In genomic region chr17:76726766-76727718, GRCh38 we compare ENCODE assay signal across 8 cellular contexts. TPM values are rescaled to one million over a fixed set of nuclear protein-coding genes. Genes with fewer than 3 reads are reported as not detected.
DNase-seq lines count a peak whose midpoint lies in the region; ATAC-seq and TF ChIP-seq lines count a peak whose summit lies in the region.

TSS of gene METTL23 (plus strand) at chr17:76726839. CDS start at chr17:76729711, 2,872 bp downstream.

- peak within 1 kb of the TSS; percentile 98 to 100 (median 99) for H3K27ac Mint-ChIP-seq in CD4-positive, alpha-beta memory T cell
- peak within 1 kb of the TSS; percentile 93 for H3K27ac Mint-ChIP-seq in activated T-helper 2 cell treated with anti-CD3 and anti-CD28 coated beads, Interferon-gamma antibody, Interleukin-2, Interleukin-4, amounts not matched to agents 10 μg/mL and 5 μg/mL and 100 μg/mL, durations not matched to agents 14 hours and 24 hours and 36 hours

- DNase-seq in CD4-positive, alpha-beta memory T cell: peak in 4 of 5 donors; percentile 93 to 96 (median 95)
- DNase-seq in PC-3 (peak; percentile 77), fibroblast of the aortic adventitia (ENCODE audit: low read depth) (peak; percentile 75)
- no peak for DNase-seq in activated T-helper 2 cell treated with anti-CD3 and anti-CD28 coated beads, Interferon-gamma antibody, Interleukin-2, Interleukin-4, amounts not matched to agents 10 μg/mL and 5 μg/mL and 100 μg/mL, durations not matched to agents 14 hours and 24 hours and 36 hours (ENCODE audit: low spot score)

- TSS peak; percentile 63 for BruUV-seq in PC-3 (replicated peaks; lab: Mats Ljungman, UMichigan)

- peak within 1 kb of the TSS; percentile 86 for H2AFZ ChIP-seq in PC-3 (ENCODE audit: low read length)
- peak within 1 kb of the TSS; percentile 80 for H2AFZ ChIP-seq in neuron (ENCODE audit: low read depth, low read length)

- POLR2A ChIA-PET in CD4-positive, alpha-beta memory T cell (lab: Charles Lee; ENCODE audit: partially characterized antibody): interaction anchor here (0.6 to 9.5 kb wide), 27 partner anchors 8 to 1231 kb away, joined by 3 to 283 read pairs (median 5); partner anchors contain the start of genes MFSD11, MXRA7, RHBDF2 and SRSF2
- POLR2A ChIA-PET in PC-3 (lab: Charles Lee; ENCODE audit: unreplicated experiment): interaction anchor here (0.7 kb wide), 1 partner anchor 342 kb away, joined by 3 read pairs; no protein-coding TSS in a partner anchor

- H3K27me3 Mint-ChIP-seq in CD4-positive, alpha-beta memory T cell: no peaks in the 10 kb centered on the region
- no peaks in the 10 kb centered on the region for H3K27me3 Mint-ChIP-seq in activated T-helper 2 cell treated with anti-CD3 and anti-CD28 coated beads, Interferon-gamma antibody, Interleukin-2, Interleukin-4, amounts not matched to agents 10 μg/mL and 5 μg/mL and 100 μg/mL, durations not matched to agents 14 hours and 24 hours and 36 hours (ENCODE audit: low read depth)

- no peaks in the 10 kb centered on the region for H3K9me3 ChIP-seq in CD4-positive, alpha-beta memory T cell (ENCODE audit: control insufficient read depth in 1 of 2, low read length in 2 of 2)
- H3K9me3 ChIP-seq in PC-3 (ENCODE audit: low read length) (no peaks in the 10 kb centered on the region), neuron (ENCODE audit: low read length) (no peaks in the 10 kb centered on the region), thymus (ENCODE audit: control insufficient read depth) (no peaks in the 10 kb centered on the region)

- H3K4me1 Mint-ChIP-seq in CD4-positive, alpha-beta memory T cell: peaks cover 25 to 76% (median 51%) of the 10 kb centered on the region in 4 donors
- peaks cover 29% of the 10 kb centered on the region for H3K4me1 Mint-ChIP-seq in activated T-helper 2 cell treated with anti-CD3 and anti-CD28 coated beads, Interferon-gamma antibody, Interleukin-2, Interleukin-4, amounts not matched to agents 10 μg/mL and 5 μg/mL and 100 μg/mL, durations not matched to agents 14 hours and 24 hours and 36 hours (ENCODE audit: low read depth)

- peaks cover 40% of the 10 kb centered on the region for H3K36me3 ChIP-seq in CD4-positive, alpha-beta memory T cell (ENCODE audit: insufficient read depth, low read length)
- H3K36me3 ChIP-seq in PC-3 (ENCODE audit: low read depth, low read length): peaks cover 26% of the 10 kb centered on the region
- peaks cover 26% of the 10 kb centered on the region for H3K36me3 ChIP-seq in neuron (ENCODE audit: insufficient read depth, low read length)
- peaks cover 33% of the 10 kb centered on the region for H3K36me3 ChIP-seq in thymus (ENCODE audit: control insufficient read depth, insufficient read depth)

- peak within 1 kb of the TSS; percentile 94 to 99 (median 97) for H3K4me3 Mint-ChIP-seq in CD4-positive, alpha-beta memory T cell
- peak within 1 kb of the TSS; percentile 91 for H3K4me3 Mint-ChIP-seq in activated T-helper 2 cell treated with anti-CD3 and anti-CD28 coated beads, Interferon-gamma antibody, Interleukin-2, Interleukin-4, amounts not matched to agents 10 μg/mL and 5 μg/mL and 100 μg/mL, durations not matched to agents 14 hours and 24 hours and 36 hours (ENCODE audit: low read depth)

- H3K79me2 ChIP-seq in PC-3 (ENCODE audit: low read length): peaks cover 88% of the 10 kb centered on the region

- no peaks in the 10 kb centered on the region for H3K9me2 ChIP-seq in PC-3 (replicated peaks; ENCODE audit: low read length)

- H3K4me2 ChIP-seq in PC-3 (ENCODE audit: low read length): peak within 1 kb of the TSS; percentile 95

- H3K27ac ChIP-seq in CD4-positive, alpha-beta memory T cell (ENCODE audit: low read depth, low read length): peak within 1 kb of the TSS; percentile 97
- H3K27ac ChIP-seq in PC-3 (ENCODE audit: low read length) (peak within 1 kb of the TSS; percentile 85), thymus (ENCODE audit: low read depth) (peak within 1 kb of the TSS; percentile 100)

- no peaks in the 10 kb centered on the region for H3K27me3 ChIP-seq in CD4-positive, alpha-beta memory T cell (ENCODE audit: insufficient read depth, low read length)
- H3K27me3 ChIP-seq in PC-3 (ENCODE audit: low read length) (no peaks in the 10 kb centered on the region), neuron (ENCODE audit: insufficient read depth, low read length) (no peaks in the 10 kb centered on the region), thymus (ENCODE audit: control insufficient read depth, insufficient read depth) (no peaks in the 10 kb centered on the region)

- 2% methylated on average over 72 of the region's 72 CpGs for WGBS in thymus

- no peaks in the 10 kb centered on the region for H3K9me3 Mint-ChIP-seq in CD4-positive, alpha-beta memory T cell
- H3K9me3 Mint-ChIP-seq in activated T-helper 2 cell treated with anti-CD3 and anti-CD28 coated beads, Interferon-gamma antibody, Interleukin-2, Interleukin-4, amounts not matched to agents 10 μg/mL and 5 μg/mL and 100 μg/mL, durations not matched to agents 14 hours and 24 hours and 36 hours: no peaks in the 10 kb centered on the region

- peaks cover 75% of the 10 kb centered on the region for H3K4me1 ChIP-seq in CD4-positive, alpha-beta memory T cell (ENCODE audit: insufficient read depth, low read length)
- H3K4me1 ChIP-seq in PC-3 (ENCODE audit: insufficient read depth, low read length) (peaks cover 18% of the 10 kb centered on the region), neuron (ENCODE audit: insufficient read depth, low read length) (peaks cover 16% of the 10 kb centered on the region), thymus (ENCODE audit: control insufficient read depth, insufficient read depth, low read length) (peaks cover 17% of the 10 kb centered on the region)

- intact Hi-C loops in CD4-positive, alpha-beta memory T cell (cut with micrococcal nuclease): loop anchor here (1.0 to 5.0 kb wide), 6 partner anchors 10 to 210 kb away; partner anchors contain the start of gene SRSF2
- intact Hi-C loops in PC-3 (cut with micrococcal nuclease): loop anchor here (1.0 kb wide), 2 partner anchors 8 to 16 kb away; no protein-coding TSS in a partner anchor
- intact Hi-C loops in activated T-helper 2 cell treated with anti-CD3 and anti-CD28 coated beads, Interferon-gamma antibody, Interleukin-2, Interleukin-4, amounts not matched to agents 10 μg/mL and 5 μg/mL and 100 μg/mL, durations not matched to agents 14 hours and 24 hours and 36 hours (cut with micrococcal nuclease): loop anchor here (1.0 to 5.0 kb wide), 5 partner anchors 10 to 950 kb away; partner anchors contain the start of genes MXRA7 and SRSF2

- H3F3A ChIP-seq in PC-3 (ENCODE audit: low read length, unreplicated experiment): peaks cover 4% of the 10 kb centered on the region

- peak within 1 kb of the TSS; percentile 52 to 95 for H3K4me3 ChIP-seq in CD4-positive, alpha-beta memory T cell (ENCODE audit: low read length in 2 of 2)
- H3K4me3 ChIP-seq in PC-3 (ENCODE audit: low read length) (peak within 1 kb of the TSS; percentile 85), fibroblast of the aortic adventitia (ENCODE audit: low read depth, low read length) (peak within 1 kb of the TSS; percentile 88), neuron (ENCODE audit: low read length) (peak within 1 kb of the TSS; percentile 94), thymus (ENCODE audit: low read length) (peak within 1 kb of the TSS; percentile 99)

- CTCF ChIA-PET in CD4-positive, alpha-beta memory T cell (lab: Charles Lee; ENCODE audit: partially characterized antibody): interaction anchor here (0.7 to 6.3 kb wide), 15 partner anchors 8 to 413 kb away, joined by 3 to 54 read pairs (median 4); partner anchors contain the start of genes MFSD11 and SRSF2
- CTCF ChIA-PET in PC-3 (lab: Charles Lee): interaction anchor here (0.6 to 1.2 kb wide), 5 partner anchors 38 to 339 kb away, joined by 3 to 12 read pairs (median 8); no protein-coding TSS in a partner anchor

- peaks cover 8% of the 10 kb centered on the region; the same call in 1 of the 2 replicates for H4K20me1 ChIP-seq in PC-3 (ENCODE audit: low read length)

- H3K36me3 Mint-ChIP-seq in CD4-positive, alpha-beta memory T cell: peaks cover 8 to 59% of the 10 kb centered on the region in 2 donors
- peaks cover 73% of the 10 kb centered on the region for H3K36me3 Mint-ChIP-seq in activated T-helper 2 cell treated with anti-CD3 and anti-CD28 coated beads, Interferon-gamma antibody, Interleukin-2, Interleukin-4, amounts not matched to agents 10 μg/mL and 5 μg/mL and 100 μg/mL, durations not matched to agents 14 hours and 24 hours and 36 hours (ENCODE audit: low read depth)

- peak within 1 kb of the TSS; percentile 93 for H3K9ac ChIP-seq in PC-3 (ENCODE audit: low read length)

- peak; percentile 87 for TF ChIP-seq CTCF in PC-3 (conservative IDR thresholded peaks at IDR 0.05; ENCODE audit: low read depth, low read length)
- TF ChIP-seq CTCF in fibroblast of the aortic adventitia (IDR thresholded peaks at IDR 0.05; ENCODE audit: insufficient read depth, low read length): peak; percentile 64

- ATAC-seq in GM19351 (IDR thresholded peaks at IDR 0.05; ENCODE audit: unreplicated experiment): peak; percentile 40
- ATAC-seq in HG03469 (IDR thresholded peaks at IDR 0.05; ENCODE audit: unreplicated experiment): peak; percentile 32
- peak; percentile 39 for ATAC-seq in PC-3

RNA-seq across cellular contexts. Expression of gene METTL23, which starts in this region (rescaled TPM):
- 10 to 100 TPM; 75.5 to 81.4 TPM for total RNA-seq in CD4-positive, alpha-beta memory T cell
- polyA plus RNA-seq in CD4-positive, alpha-beta memory T cell: 100 to 1,000 TPM; 134 to 156 TPM
- total RNA-seq in PC-3 (2014; rRNA removed) (48.1 and 58.7 TPM in 2 replicates), fibroblast of the aortic adventitia (ENCODE audit: low replicate concordance) (17.9 and 29.1 TPM in 2 replicates)
- 32.1 and 33.2 TPM in 2 replicates for total RNA-seq in activated T-helper 2 cell treated with anti-CD3 and anti-CD28 coated beads, Interferon-gamma antibody, Interleukin-2, Interleukin-4, amounts not matched to agents 10 μg/mL and 5 μg/mL and 100 μg/mL, durations not matched to agents 14 hours and 24 hours and 36 hours
- polyA plus RNA-seq in thymus: 70.1 TPM
